1 cellular context compared by ENCODE assay signal in the genomic region with DNA sequence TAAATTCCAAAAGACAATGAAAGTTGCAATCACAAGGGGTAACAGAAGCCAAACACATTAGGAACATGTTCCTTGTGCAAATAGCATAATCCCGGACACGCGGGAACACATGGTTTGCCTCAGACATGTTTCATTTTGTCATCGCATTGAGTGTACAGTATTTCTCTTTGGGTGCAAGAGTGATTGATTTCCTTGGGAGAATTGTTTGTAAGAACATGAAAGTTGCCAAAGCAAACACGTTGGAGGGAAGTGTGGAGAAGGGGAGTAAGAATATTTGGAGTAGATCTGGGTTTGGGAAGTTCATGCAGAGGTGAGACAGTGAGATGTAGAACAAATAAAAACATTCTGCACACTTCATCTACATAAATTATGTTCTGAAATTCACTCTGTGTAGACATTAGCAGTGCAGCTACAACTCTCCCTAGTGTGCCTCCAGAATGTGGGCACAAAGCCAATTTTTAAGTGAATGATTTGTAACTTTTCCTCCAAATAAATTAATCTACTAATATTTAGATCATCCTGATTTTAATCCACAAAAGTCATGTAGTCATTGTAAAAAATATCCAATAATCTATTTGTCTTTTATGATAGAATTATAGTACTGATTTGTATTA.
TF ChIP-seq lines count a peak whose summit lies in the region.

No MANE protein-coding gene starts in this region.

TF ChIP-seq in HEK293, 187 proteins besides CTCF, POLR2A, EP300 and RAD21 (continued from another document):
- TF ChIP-seq, protein P1, sequence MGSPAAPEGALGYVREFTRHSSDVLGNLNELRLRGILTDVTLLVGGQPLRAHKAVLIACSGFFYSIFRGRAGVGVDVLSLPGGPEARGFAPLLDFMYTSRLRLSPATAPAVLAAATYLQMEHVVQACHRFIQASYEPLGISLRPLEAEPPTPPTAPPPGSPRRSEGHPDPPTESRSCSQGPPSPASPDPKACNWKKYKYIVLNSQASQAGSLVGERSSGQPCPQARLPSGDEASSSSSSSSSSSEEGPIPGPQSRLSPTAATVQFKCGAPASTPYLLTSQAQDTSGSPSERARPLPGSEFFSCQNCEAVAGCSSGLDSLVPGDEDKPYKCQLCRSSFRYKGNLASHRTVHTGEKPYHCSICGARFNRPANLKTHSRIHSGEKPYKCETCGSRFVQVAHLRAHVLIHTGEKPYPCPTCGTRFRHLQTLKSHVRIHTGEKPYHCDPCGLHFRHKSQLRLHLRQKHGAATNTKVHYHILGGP (tag by site-specific recombination; IDR thresholded peaks at IDR 0.05): peak; percentile 70
- TF ChIP-seq WT1 (tag by site-specific recombination; IDR thresholded peaks at IDR 0.05) (peak; percentile 90), OSR2 (tag by site-specific recombination; IDR thresholded peaks at IDR 0.05) (peak; percentile 12; the same call in 1 of the 2 replicates), ZNF223 (tag by site-specific recombination; IDR thresholded peaks at IDR 0.05) (no peak)
- TF ChIP-seq, protein P2, sequence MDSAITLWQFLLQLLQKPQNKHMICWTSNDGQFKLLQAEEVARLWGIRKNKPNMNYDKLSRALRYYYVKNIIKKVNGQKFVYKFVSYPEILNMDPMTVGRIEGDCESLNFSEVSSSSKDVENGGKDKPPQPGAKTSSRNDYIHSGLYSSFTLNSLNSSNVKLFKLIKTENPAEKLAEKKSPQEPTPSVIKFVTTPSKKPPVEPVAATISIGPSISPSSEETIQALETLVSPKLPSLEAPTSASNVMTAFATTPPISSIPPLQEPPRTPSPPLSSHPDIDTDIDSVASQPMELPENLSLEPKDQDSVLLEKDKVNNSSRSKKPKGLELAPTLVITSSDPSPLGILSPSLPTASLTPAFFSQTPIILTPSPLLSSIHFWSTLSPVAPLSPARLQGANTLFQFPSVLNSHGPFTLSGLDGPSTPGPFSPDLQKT (IDR thresholded peaks at IDR 0.05; ENCODE audit: borderline replicate concordance, low read depth, low read length): no peak
- TF ChIP-seq, protein P3, sequence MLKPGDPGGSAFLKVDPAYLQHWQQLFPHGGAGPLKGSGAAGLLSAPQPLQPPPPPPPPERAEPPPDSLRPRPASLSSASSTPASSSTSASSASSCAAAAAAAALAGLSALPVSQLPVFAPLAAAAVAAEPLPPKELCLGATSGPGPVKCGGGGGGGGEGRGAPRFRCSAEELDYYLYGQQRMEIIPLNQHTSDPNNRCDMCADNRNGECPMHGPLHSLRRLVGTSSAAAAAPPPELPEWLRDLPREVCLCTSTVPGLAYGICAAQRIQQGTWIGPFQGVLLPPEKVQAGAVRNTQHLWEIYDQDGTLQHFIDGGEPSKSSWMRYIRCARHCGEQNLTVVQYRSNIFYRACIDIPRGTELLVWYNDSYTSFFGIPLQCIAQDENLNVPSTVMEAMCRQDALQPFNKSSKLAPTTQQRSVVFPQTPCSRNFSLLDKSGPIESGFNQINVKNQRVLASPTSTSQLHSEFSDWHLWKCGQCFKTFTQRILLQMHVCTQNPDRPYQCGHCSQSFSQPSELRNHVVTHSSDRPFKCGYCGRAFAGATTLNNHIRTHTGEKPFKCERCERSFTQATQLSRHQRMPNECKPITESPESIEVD (tag by site-specific recombination; IDR thresholded peaks at IDR 0.05): peak; percentile 32; the same call in 1 of the 2 replicates
TF ChIP-seq in HEK293: peak in this region for 6.
